ENCODE assay signal across 1 cellular context in the genomic region with DNA sequence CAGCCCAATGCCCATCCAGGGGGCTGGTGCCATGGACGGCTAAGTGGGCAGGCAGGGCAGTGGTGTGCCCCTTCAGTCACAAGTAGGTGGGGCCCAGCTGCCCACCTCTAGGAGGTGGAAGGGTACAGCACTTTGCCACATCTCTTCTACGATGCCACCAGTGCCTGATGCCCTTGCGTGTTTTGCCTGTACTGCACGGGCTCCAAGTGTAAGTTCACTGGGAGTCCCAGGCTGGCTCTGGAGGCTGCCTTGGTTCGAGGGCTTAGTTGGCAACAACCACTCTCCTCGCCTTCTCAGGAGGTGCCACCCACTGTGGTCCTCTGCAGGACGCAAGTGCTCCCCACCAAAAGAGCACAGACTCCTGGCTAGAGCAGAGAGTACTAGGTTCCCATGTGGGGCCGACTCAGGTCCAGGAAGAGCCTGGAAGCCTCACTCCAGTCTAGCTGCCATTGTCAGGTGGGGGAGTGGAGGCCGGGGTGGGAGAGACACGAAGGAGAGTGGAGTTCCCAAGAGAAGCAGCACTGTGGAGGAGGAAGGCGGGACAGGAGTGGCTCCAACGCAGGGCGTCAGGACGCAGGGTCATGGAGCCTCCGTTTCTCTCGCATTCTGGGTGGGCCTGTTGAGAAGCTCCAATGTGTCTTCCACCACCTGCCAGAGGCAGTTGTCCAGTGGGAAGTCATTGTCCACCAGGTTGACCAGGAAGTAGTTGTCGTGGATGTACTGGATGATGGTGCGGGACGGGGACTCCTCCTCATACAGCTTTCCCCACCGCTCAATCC.
TF ChIP-seq lines count a peak whose summit lies in the region.

No MANE protein-coding gene starts in this region.

TF ChIP-seq in endothelial cell of umbilical vein, 7 proteins besides CTCF, POLR2A, EP300 and RAD21:
- TF ChIP-seq FOS (IDR thresholded peaks at IDR 0.05; ENCODE audit: borderline replicate concordance, insufficient read depth, low read length) (no peak), MAX (IDR thresholded peaks at IDR 0.05; ENCODE audit: insufficient read depth, insufficient read length) (no peak), POLR2AphosphoS5 (IDR thresholded peaks at IDR 0.05; ENCODE audit: insufficient read depth, low read depth, low read length) (no peak), EZH2 (IDR thresholded peaks at IDR 0.05; ENCODE audit: borderline replicate concordance, low read depth, low read length, severe bottlenecking) (no peak), GATA2 (IDR thresholded peaks at IDR 0.05; ENCODE audit: insufficient read depth, insufficient read length, low read depth, low read length) (no peak), JUN (IDR thresholded peaks at IDR 0.05; ENCODE audit: borderline replicate concordance, insufficient read depth, insufficient read length, low read depth) (no peak), MYC (IDR thresholded peaks at IDR 0.05; ENCODE audit: low read depth, low read length) (no peak)
TF ChIP-seq in endothelial cell of umbilical vein: peak in this region for 0.
